14 cellular contexts compared by ENCODE assay signal in genomic region chr4:156824451-156825060, GRCh38.
DNase-seq lines count a peak whose midpoint lies in the region; ATAC-seq, FAIRE-seq and TF ChIP-seq lines count a peak whose summit lies in the region.
"Had no signal": no experiment of that assay in that cellular context is flagged by ENCODE, and none has a peak within 500 bp of the region (broad histone marks: within the 10 kb centered on the region; RNA-seq: fewer than 3 reads in every experiment).

No MANE protein-coding gene starts in this region.

- H3K9me3 ChIP-seq in keratinocyte (ENCODE audit: control insufficient read depth, low read depth, low read length) = no peaks in the 10 kb centered on the region
- no peaks in the 10 kb centered on the region for H3K9me3 ChIP-seq in SJCRH30 (replicated peaks)
- H3K9me3 ChIP-seq: BLaER1 treated with 17β-estradiol and CSF1 and Interleukin-3, amounts not matched to agents 10 nM and 100 nM had no signal

- H3K27ac ChIP-seq in RWPE1 (no peak overlapping the region), keratinocyte (ENCODE audit: control insufficient read depth, insufficient read depth, low read length) (peak overlapping the region; percentile 90), SJCRH30 (no peak overlapping the region)
- H3K27ac ChIP-seq: BLaER1 treated with 17β-estradiol and CSF1 and Interleukin-3, amounts not matched to agents 10 nM and 100 nM had no signal

- POLR2A ChIA-PET in RWPE1 (lab: Yijun Ruan, JAX; ENCODE audit: low non-redundant PET) = no interaction called here

- no peaks in the 10 kb centered on the region for H4K20me1 ChIP-seq in keratinocyte (ENCODE audit: control insufficient read depth, extremely low read depth, insufficient read depth, low read length)
- H4K20me1 ChIP-seq: BLaER1 treated with 17β-estradiol and CSF1 and Interleukin-3, amounts not matched to agents 10 nM and 100 nM had no signal

- H3K79me2 ChIP-seq in keratinocyte (ENCODE audit: control insufficient read depth, insufficient read depth, low read length) = peaks cover 8% of the 10 kb centered on the region

- H3K9me1 ChIP-seq in keratinocyte (ENCODE audit: control insufficient read depth, extremely low read depth, insufficient read depth, low read length) = no peaks in the 10 kb centered on the region

- peaks cover 24% of the 10 kb centered on the region for H3K4me1 ChIP-seq in keratinocyte (ENCODE audit: control insufficient read depth, extremely low read depth, insufficient read depth, low read length)
- no peaks in the 10 kb centered on the region for H3K4me1 ChIP-seq in SJCRH30

- H3K9ac ChIP-seq in keratinocyte (ENCODE audit: control insufficient read depth, extremely low read depth, insufficient read depth, low read length) = peak overlapping the region; percentile 53
- H3K9ac ChIP-seq: BLaER1 treated with 17β-estradiol and CSF1 and Interleukin-3, amounts not matched to agents 10 nM and 100 nM had no signal

- CTCF ChIA-PET in RWPE1 (lab: Yijun Ruan, JAX) = interaction anchor here (0.6 kb wide), 1 partner anchor 738 kb away, joined by 4 read pairs; no protein-coding TSS in a partner anchor

- peak overlapping the region; percentile 79 for H2AFZ ChIP-seq in keratinocyte (ENCODE audit: control insufficient read depth, low read length)

- peak; percentile 84 for FAIRE-seq in keratinocyte (lab: Jason Lieb, UNC)

- no peak for TF ChIP-seq CTCF in RWPE1 (conservative IDR thresholded peaks at IDR 0.05; ENCODE audit: low read depth)
- no peak for TF ChIP-seq CTCF in epithelial cell of esophagus (IDR thresholded peaks at IDR 0.05; ENCODE audit: insufficient read depth, low read depth, low read length, missing control alignments)
- no peak for TF ChIP-seq CTCF in keratinocyte (optimal IDR thresholded peaks at IDR 0.05 in 1 of 3, IDR thresholded peaks at IDR 0.05 in 1 of 3, conservative IDR thresholded peaks at IDR 0.05 in 1 of 3; ENCODE audit: extremely low read depth in 1 of 3, insufficient read depth in 2 of 3, low read length in 3 of 3)

- H3K36me3 ChIP-seq in keratinocyte (ENCODE audit: control insufficient read depth in 2 of 2, extremely low read depth in 1 of 2, insufficient read depth in 2 of 2, low read length in 2 of 2) = peaks cover 0 to 1% of the 10 kb centered on the region in 2 experiments
- no peaks in the 10 kb centered on the region for H3K36me3 ChIP-seq in SJCRH30
- H3K36me3 ChIP-seq: BLaER1 treated with 17β-estradiol and CSF1 and Interleukin-3, amounts not matched to agents 10 nM and 100 nM had no signal

- no peaks in the 10 kb centered on the region for H3K27me3 ChIP-seq in keratinocyte (ENCODE audit: control insufficient read depth, extremely low read depth, insufficient read depth, low read length)
- H3K27me3 ChIP-seq in SJCRH30 = no peaks in the 10 kb centered on the region
- H3K27me3 ChIP-seq: BLaER1 treated with 17β-estradiol and CSF1 and Interleukin-3, amounts not matched to agents 10 nM and 100 nM had no signal

- H3K4me2 ChIP-seq in keratinocyte (ENCODE audit: control insufficient read depth, extremely low read depth, insufficient read depth, low read depth, low read length) = peak overlapping the region; percentile 87
- H3K4me2 ChIP-seq: BLaER1 treated with 17β-estradiol and CSF1 and Interleukin-3, amounts not matched to agents 10 nM and 100 nM had no signal

- H3K4me3 ChIP-seq in epithelial cell of esophagus (ENCODE audit: low read length) (no peak overlapping the region), keratinocyte (ENCODE audit: control insufficient read depth in 2 of 3, extremely low read depth in 1 of 3, insufficient read depth in 2 of 3, low read depth in 1 of 3, low read length in 3 of 3) (peak overlapping the region in 1 of 3 experiments; percentile 24), SJCRH30 (no peak overlapping the region)
- H3K4me3 ChIP-seq: BLaER1 treated with 17β-estradiol and CSF1 and Interleukin-3, amounts not matched to agents 10 nM and 100 nM had no signal

- ATAC-seq in HG02973 (IDR thresholded peaks at IDR 0.05; ENCODE audit: unreplicated experiment) = no peak

- DNase-seq in HPDE6-E6E7 (ENCODE audit: extremely low spot score) = peak; percentile 62
- peak; percentile 81 for DNase-seq in RWPE1 (ENCODE audit: low spot score)
- DNase-seq in epithelial cell of esophagus (ENCODE audit: low read depth) = peak; percentile 79
- DNase-seq in keratinocyte (ENCODE audit: low read depth, low spot score) = peak; percentile 58
- no peak for DNase-seq in activated T-cell treated with anti-CD3 and anti-CD28 coated beads, Interleukin-2, amount 50 U/mL, for 48 hours
- no peak for DNase-seq in SJCRH30
- DNase-seq: ACHN; Calu3; CD4-positive, CD25-positive, alpha-beta regulatory T cell; DMS 273 treated with DMSO at 0.1 percent for 48 hours; HCEC 1CT; HFFc6 had no signal

- dilution Hi-C loops in keratinocyte (cut with MboI; ENCODE audit: extremely low pct_ligation_motif_present, low sequenced_read_pairs) = no loop called here

Comparison
In these comparisons a context has a peak if more than half of its experiments do, and no peak if none do; other contexts are left out.
1. DNase-seq: peak in HPDE6-E6E7 (single experiment), RWPE1 (single experiment), epithelial cell of esophagus (single experiment) and keratinocyte (single experiment); none in activated T-cell treated with anti-CD3 and anti-CD28 coated beads, Interleukin-2, amount 50 U/mL, for 48 hours (0 of 2) and SJCRH30 (0 of 2).